1 cellular context compared by ENCODE assay signal in genomic region chr2:121887513-121888188, GRCh38.
TF ChIP-seq lines count a peak whose summit lies in the region.

No MANE protein-coding gene starts in this region.

TF ChIP-seq in H1, 55 proteins besides CTCF, POLR2A, EP300 and RAD21:
- TF ChIP-seq E2F6 (IDR thresholded peaks at IDR 0.05) (no peak), TAF7 (optimal IDR thresholded peaks at IDR 0.05; ENCODE audit: borderline replicate concordance, low read depth, low read length) (no peak), ZNF274 (IDR thresholded peaks at IDR 0.05; ENCODE audit: borderline replicate concordance, extremely low read depth, low read length) (no peak), CREB1 (IDR thresholded peaks at IDR 0.05) (no peak), PHF8 (conservative IDR thresholded peaks at IDR 0.05; ENCODE audit: low read depth, low read length) (no peak), KDM1A (IDR thresholded peaks at IDR 0.05; ENCODE audit: borderline replicate concordance, low read length) (no peak), CHD2 (IDR thresholded peaks at IDR 0.05; ENCODE audit: low read length) (no peak), TEAD4 (IDR thresholded peaks at IDR 0.05; ENCODE audit: low read depth, low read length) (no peak), CEBPB (IDR thresholded peaks at IDR 0.05; ENCODE audit: low read depth, low read length) (no peak), HDAC2 (IDR thresholded peaks at IDR 0.05; ENCODE audit: borderline replicate concordance in 1 of 2, low read depth in 2 of 2, low read length in 2 of 2) (no peak), CHD1 (IDR thresholded peaks at IDR 0.05; ENCODE audit: low read depth, low read length) (no peak), ATF3 (IDR thresholded peaks at IDR 0.05; ENCODE audit: insufficient read depth, low read depth, low read length) (no peak), YY1 (IDR thresholded peaks at IDR 0.05; ENCODE audit: low read depth, low read length) (no peak), POU5F1 (IDR thresholded peaks at IDR 0.05; ENCODE audit: low read depth, low read length) (no peak), CHD7 (IDR thresholded peaks at IDR 0.05; ENCODE audit: insufficient replicate concordance, low read length) (no peak), SAP30 (IDR thresholded peaks at IDR 0.05; ENCODE audit: insufficient read depth, insufficient replicate concordance, low read length) (no peak), KDM5A (IDR thresholded peaks at IDR 0.05; ENCODE audit: low read length) (no peak)
TF ChIP-seq in H1: peak in this region for 0.
